Comparison of ENCODE assay signal across 26 cellular contexts in the genomic region with DNA sequence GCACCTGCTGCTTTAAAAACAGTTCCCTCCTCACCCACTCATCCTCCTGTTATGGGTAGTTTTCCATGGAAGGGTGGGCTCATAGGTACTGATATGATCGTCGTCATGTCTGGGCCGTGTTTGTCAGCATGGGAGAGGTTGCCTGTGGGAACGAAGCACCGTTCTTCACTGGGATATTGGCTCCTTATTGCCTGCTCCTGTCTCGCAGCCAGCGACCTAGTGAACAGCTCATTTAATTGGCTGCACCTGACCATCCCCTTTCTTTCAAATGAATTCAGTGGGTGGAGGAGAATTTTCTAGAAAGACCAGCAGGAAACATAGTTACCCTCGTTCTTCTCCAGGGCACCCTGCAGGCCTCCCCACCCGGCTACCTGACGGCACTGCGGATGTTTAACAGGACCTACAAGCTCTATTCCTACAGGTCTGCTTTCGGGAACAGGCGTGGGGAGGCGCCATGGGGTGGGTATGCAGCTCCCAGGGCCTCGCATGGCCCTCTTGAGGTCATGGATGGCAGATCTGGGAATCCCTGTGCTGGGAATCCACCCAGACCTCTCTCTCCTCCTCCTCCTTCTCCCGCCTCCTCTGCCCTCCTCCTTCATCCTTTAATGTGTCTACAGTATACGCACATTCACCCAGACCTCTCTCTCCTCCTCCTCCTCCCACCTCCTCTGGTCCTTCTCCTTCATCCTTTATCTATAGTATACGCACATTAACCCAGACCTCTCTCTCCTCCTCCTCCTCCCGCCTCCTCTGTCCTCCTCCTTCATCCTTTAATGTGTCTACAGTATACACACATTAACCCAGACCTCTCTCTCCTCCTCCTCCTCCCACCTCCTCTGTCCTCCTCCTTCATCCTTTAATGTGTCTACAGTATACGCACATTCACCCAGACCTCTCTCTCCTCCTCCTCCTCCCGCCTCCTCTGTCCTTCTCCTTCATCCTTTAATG.
"Had no signal": no experiment of that assay in that cellular context is flagged by ENCODE, and none has a peak within 500 bp of the region (broad histone marks: within the 10 kb centered on the region; RNA-seq: fewer than 3 reads in every experiment).

No MANE protein-coding gene starts in this region.

- H3K4me3 ChIP-seq: colonic mucosa, lower lobe of right lung, sigmoid colon, tibial artery, upper lobe of right lung had no signal

- H3K27ac Mint-ChIP-seq: activated T-cell treated with anti-CD3 and anti-CD28 coated beads, Interleukin-2, amount 50 U/mL, for 72 hours; progenitor cell of endocrine pancreas; stimulated activated memory B cell treated with anti-CD40 and anti-IgM and Interleukin-4, amounts not matched to agents 10 μg/mL and 1 μg/mL and 100 μg/mL, for 72 hours had no signal

- DNase-seq: activated CD4-positive, alpha-beta T cell treated with anti-CD3 and anti-CD28 coated beads for 4 hours; activated CD4-positive, alpha-beta T cell treated with anti-CD3 and anti-CD28 coated beads, Interleukin-2, amount 50 U/mL, for 4 hours; activated gamma-delta T cell; activated naive CD4-positive, alpha-beta T cell treated with anti-CD3 and anti-CD28 coated beads, Interleukin-2, amount 50 U/mL, for 16 hours; activated T-cell treated with anti-CD3 and anti-CD28 coated beads for 4 hours; activated T-cell treated with anti-CD3 and anti-CD28 coated beads, Interleukin-2, amount 50 U/mL, for 72 hours; cerebellar nuclear complex; colonic mucosa; effector memory CD4-positive, alpha-beta T cell; erythroblast; gastrocnemius medialis; glutamatergic neuron; hippocampal formation; lower lobe of right lung; mesenchymal stem cell; natural killer cell; sigmoid colon; small intestine; stimulated activated CD4-positive, alpha-beta T cell treated with anti-CD3 and anti-CD28 coated beads, Interleukin-4, amount 100 ng/mL, for 24 hours; stimulated activated naive CD8-positive, alpha-beta T cell treated with anti-CD3 and anti-CD28 coated beads, Interleukin-15, amount 100 ng/mL, for 72 hours; upper lobe of right lung had no signal

- H3K9me3 ChIP-seq: colonic mucosa, gastrocnemius medialis, lower lobe of right lung, neutrophil, sigmoid colon, tibial artery, upper lobe of right lung had no signal

- H3K4me1 Mint-ChIP-seq: stimulated activated naive CD8-positive, alpha-beta T cell treated with anti-CD3 and anti-CD28 coated beads, Interleukin-15, amount 100 ng/mL, for 72 hours had no signal

- ATAC-seq: activated T-cell treated with anti-CD3 and anti-CD28 coated beads, Interleukin-2, amount 50 U/mL, for 72 hours; gastrocnemius medialis; lower lobe of right lung; natural killer cell; stimulated activated memory B cell treated with anti-CD40 and anti-IgM and Interleukin-4, amounts not matched to agents 10 μg/mL and 1 μg/mL and 100 μg/mL, for 72 hours; stimulated activated naive CD8-positive, alpha-beta T cell treated with anti-CD3 and anti-CD28 coated beads, Interleukin-15, amount 100 ng/mL, for 72 hours; upper lobe of right lung had no signal

- H3K4me1 ChIP-seq: colonic mucosa, lower lobe of right lung, sigmoid colon, upper lobe of right lung had no signal

- H3K27ac ChIP-seq: colonic mucosa, lower lobe of right lung, neutrophil, tibial artery, upper lobe of right lung had no signal

- H3K9me3 Mint-ChIP-seq: activated T-cell treated with anti-CD3 and anti-CD28 coated beads, Interleukin-2, amount 50 U/mL, for 72 hours; natural killer cell; stimulated activated memory B cell treated with anti-CD40 and anti-IgM and Interleukin-4, amounts not matched to agents 10 μg/mL and 1 μg/mL and 100 μg/mL, for 72 hours; stimulated activated naive CD8-positive, alpha-beta T cell treated with anti-CD3 and anti-CD28 coated beads, Interleukin-15, amount 100 ng/mL, for 72 hours had no signal

- H3K36me3 Mint-ChIP-seq: natural killer cell had no signal

- H3K27me3 ChIP-seq: colonic mucosa, gastrocnemius medialis, neutrophil, sigmoid colon, tibial artery, upper lobe of right lung had no signal

- H3K4me3 Mint-ChIP-seq: activated T-cell treated with anti-CD3 and anti-CD28 coated beads, Interleukin-2, amount 50 U/mL, for 72 hours; natural killer cell; stimulated activated memory B cell treated with anti-CD40 and anti-IgM and Interleukin-4, amounts not matched to agents 10 μg/mL and 1 μg/mL and 100 μg/mL, for 72 hours; stimulated activated naive CD8-positive, alpha-beta T cell treated with anti-CD3 and anti-CD28 coated beads, Interleukin-15, amount 100 ng/mL, for 72 hours had no signal

- FAIRE-seq: keratinocyte, small intestine had no signal
